In genomic region chr2:216643986-216644662, GRCh38 we compare ENCODE assay signal across 10 cellular contexts. TPM values are rescaled to one million over a fixed set of nuclear protein-coding genes. Genes with fewer than 3 reads are reported as not detected.
DNase-seq lines count a peak whose midpoint lies in the region; ATAC-seq and TF ChIP-seq lines count a peak whose summit lies in the region.
"Had no signal": no experiment of that assay in that cellular context is flagged by ENCODE, and none has a peak within 500 bp of the region (broad histone marks: within the 10 kb centered on the region; RNA-seq: fewer than 3 reads in every experiment).

No MANE protein-coding gene starts in this region.

- TF ChIP-seq EP300 in esophagus muscularis mucosa (IDR thresholded peaks at IDR 0.05) (no peak), transverse colon (IDR thresholded peaks at IDR 0.05; ENCODE audit: low read depth) (no peak)

- peaks cover 0 to 37% (median 19%) of the 10 kb centered on the region in 12 donors for H3K4me1 ChIP-seq in heart left ventricle
- peaks cover 27 to 83% (median 65%) of the 10 kb centered on the region in 4 donors for H3K4me1 ChIP-seq in esophagus muscularis mucosa
- H3K4me1 ChIP-seq in transverse colon = peaks cover 0 to 8% (median 3%) of the 10 kb centered on the region in 4 donors

- TF ChIP-seq CTCF in heart left ventricle (IDR thresholded peaks at IDR 0.05) = no peak
- TF ChIP-seq CTCF in esophagus muscularis mucosa (IDR thresholded peaks at IDR 0.05) = no peak
- TF ChIP-seq CTCF in nephron (IDR thresholded peaks at IDR 0.05; ENCODE audit: unreplicated experiment in 3 of 3) = no peak
- TF ChIP-seq CTCF in transverse colon (IDR thresholded peaks at IDR 0.05) = no peak

- peak overlapping the region; percentile 88 to 94 (median 91) for H3K27ac Mint-ChIP-seq in nephron

- DNase-seq in heart left ventricle (no peak), Right ventricle myocardium inferior (ENCODE audit: missing footprints) (no peak), esophagus muscularis mucosa (ENCODE audit: extremely low spot score) (no peak), NCI-H2081 (lab: John Stamatoyannopoulos, UW) (no peak), globus pallidus (ENCODE audit: low spot score) (no peak), NCI-H1092 (lab: John Stamatoyannopoulos, UW) (no peak), transverse colon (no peak)
- DNase-seq: activated effector memory CD4-positive, alpha-beta T cell treated with Interleukin-2 at 50 U/mL for 16 hours had no signal

- intact Hi-C loops in heart left ventricle (cut with DNase I) (no loop called here), Right ventricle myocardium inferior (cut with DNase I) (no loop called here), esophagus muscularis mucosa (cut with DNase I) (no loop called here), transverse colon (cut with DNase I; ENCODE audit: low total_unique reads) (no loop called here)

- H3K36me3 Mint-ChIP-seq in nephron (ENCODE audit: low read depth) = peaks cover 66% of the 10 kb centered on the region

- ATAC-seq in heart left ventricle (peak; percentile 32 to 56 (median 41)), Right ventricle myocardium inferior (no peak)
- ATAC-seq: activated CD4-positive, CD25-positive, alpha-beta regulatory T cell treated with anti-CD3 and anti-CD28 coated beads, Interleukin-2, amount 50 U/mL, for 24 hours had no signal

- H3K27me3 ChIP-seq in heart left ventricle = no peaks in the 10 kb centered on the region
- no peaks in the 10 kb centered on the region for H3K27me3 ChIP-seq in esophagus muscularis mucosa
- H3K27me3 ChIP-seq in transverse colon = peaks cover 2% of the 10 kb centered on the region

- H3K9me3 ChIP-seq in heart left ventricle = no peaks in the 10 kb centered on the region
- H3K9me3 ChIP-seq in esophagus muscularis mucosa = no peaks in the 10 kb centered on the region
- no peaks in the 10 kb centered on the region for H3K9me3 ChIP-seq in transverse colon

- in situ Hi-C loops in transverse colon (cut with MboI; ENCODE audit: low pct_ligation_motif_present in 1 of 4, low pct_unique_long_range_greater_than_20kb in 1 of 4, low sequenced_read_pairs in 3 of 4) = no loop called here

- H3K4me3 Mint-ChIP-seq in nephron = peak overlapping the region in 1 of 3 experiments; percentile 19

- peak overlapping the region; percentile 41 to 68 (median 56) for H3K27ac ChIP-seq in heart left ventricle
- H3K27ac ChIP-seq in esophagus muscularis mucosa (replicated peaks in 1 of 4) = peak overlapping the region; percentile 48 to 62 (median 60)
- H3K27ac ChIP-seq in transverse colon = no peak overlapping the region

- H3K4me3 ChIP-seq in heart left ventricle = no peak overlapping the region
- no peak overlapping the region for H3K4me3 ChIP-seq in esophagus muscularis mucosa
- no peak overlapping the region for H3K4me3 ChIP-seq in transverse colon

- WGBS in heart left ventricle, 4 donors = 41 to 51% (median 45%) methylated on average over 5 of the region's 5 CpGs
- WGBS in esophagus muscularis mucosa = 27% methylated on average over 5 of the region's 5 CpGs
- WGBS in transverse colon (ENCODE audit: low coverage in 1 of 2), 2 donors = 47 to 83% methylated on average over 1 to 5 of the region's 5 CpGs

- TF ChIP-seq POLR2A in heart left ventricle (IDR thresholded peaks at IDR 0.05) = no peak
- TF ChIP-seq POLR2A in esophagus muscularis mucosa (IDR thresholded peaks at IDR 0.05; ENCODE audit: low read depth) = no peak
- TF ChIP-seq POLR2A in transverse colon (IDR thresholded peaks at IDR 0.05) = no peak

- H3K27me3 Mint-ChIP-seq in nephron (ENCODE audit: low read depth) = peaks cover 4% of the 10 kb centered on the region

- no peaks in the 10 kb centered on the region for H3K9me3 Mint-ChIP-seq in nephron

- peaks cover 0 to 6% (median 0%) of the 10 kb centered on the region in 9 donors for H3K36me3 ChIP-seq in heart left ventricle
- peaks cover 0 to 11% (median 7%) of the 10 kb centered on the region in 4 donors for H3K36me3 ChIP-seq in esophagus muscularis mucosa
- no peaks in the 10 kb centered on the region for H3K36me3 ChIP-seq in transverse colon

- peaks cover 55% of the 10 kb centered on the region for H3K4me1 Mint-ChIP-seq in nephron

RNA-seq across cellular contexts. Expression of gene IGFBP2, which starts 10.9 kb away (rescaled TPM):
- total RNA-seq in heart left ventricle (100 to 1,000 TPM in 6 of 9 donors, 10 to 100 TPM in 3; 57.2 to 326 (median 113) TPM), Right ventricle myocardium inferior (60.1 TPM), esophagus muscularis mucosa (100 to 1,000 TPM; 188 to 446 (median 280) TPM), transverse colon (100 to 1,000 TPM in 2 of 4 donors, 10 to 100 TPM in 2; 10.5 to 155 (median 101) TPM)
- polyA plus RNA-seq in heart left ventricle = 100 to 1,000 TPM in 1 of 2 donors, 10 to 100 TPM in 1; 90.7 to 172 TPM

RNA-seq across cellular contexts. Expression of gene IGFBP5, which starts 51.2 kb away (rescaled TPM):
- total RNA-seq in heart left ventricle (100 to 1,000 TPM in 8 of 9 donors, 10 to 100 TPM in 1; 83.1 to 441 (median 157) TPM), Right ventricle myocardium inferior (156 TPM), esophagus muscularis mucosa (1,000 to 10,000 TPM in 1 of 4 donors, 100 to 1,000 TPM in 3; 547 to 1,471 (median 705) TPM), transverse colon (100 to 1,000 TPM; 146 to 263 (median 190) TPM)
- 100 to 1,000 TPM in 1 of 2 donors, 10 to 100 TPM in 1; 58.2 to 108 TPM for polyA plus RNA-seq in heart left ventricle

Comparison
In these comparisons a context has a peak if more than half of its experiments do, and no peak if none do; other contexts are left out.
1. H3K27ac ChIP-seq: peak in heart left ventricle (12 of 12) and esophagus muscularis mucosa (4 of 4); none in transverse colon (0 of 4).